In the genomic region with DNA sequence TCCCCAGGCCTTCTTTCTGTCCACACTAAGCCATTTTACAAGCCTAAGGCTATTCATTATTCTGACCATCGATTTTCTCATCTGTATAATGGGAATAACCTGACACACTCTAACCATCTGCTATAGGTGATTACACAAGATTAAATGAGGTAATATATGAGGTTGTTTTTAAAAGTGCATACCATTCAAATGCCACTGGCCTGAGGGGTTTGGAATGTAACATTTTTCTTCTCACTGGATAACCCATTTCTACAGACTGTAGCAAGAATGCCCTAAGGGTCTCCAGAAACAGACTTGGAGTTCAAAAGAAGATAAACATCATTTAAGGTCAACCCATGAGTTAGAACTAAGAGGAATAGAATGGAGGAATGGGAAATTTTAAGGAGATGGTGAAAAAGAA, we compare ENCODE assay signal across 18 cellular contexts.
DNase-seq lines count a peak whose midpoint lies in the region; TF ChIP-seq lines count a peak whose summit lies in the region.
"Had no signal": no experiment of that assay in that cellular context is flagged by ENCODE, and none has a peak within 500 bp of the region (broad histone marks: within the 10 kb centered on the region; RNA-seq: fewer than 3 reads in every experiment).

No MANE protein-coding gene starts in this region.

- DNase-seq in GM23248 (peak; percentile 26), breast epithelium (ENCODE audit: low spot score in 2 of 2) (no peak), islet precursor cell (peak; percentile 70), G401 (ENCODE audit: low spot score) (no peak), osteoblast (ENCODE audit: insufficient read length, low spot score, missing footprints) (no peak), HK-2 (ENCODE audit: unreplicated experiment) (no peak)
- DNase-seq in stimulated activated CD4-positive, alpha-beta T cell treated with anti-CD3 and anti-CD28 coated beads, Interleukin-4, amount 100 ng/mL, for 4 hours = no peak
- DNase-seq: CD8-positive, alpha-beta T cell; GF-D8; IMR-90; Karpas-422; NCI-H1105; NCI-H1694; NCI-H2107; NCI-H345; SIG-M5 had no signal

- H3K4me2 ChIP-seq in GM23248 (ENCODE audit: unreplicated experiment) = no peak overlapping the region
- no peak overlapping the region for H3K4me2 ChIP-seq in osteoblast (ENCODE audit: insufficient read depth, low read length)
- H3K4me2 ChIP-seq: BLaER1 had no signal

- H2AFZ ChIP-seq in GM23248 = no peak overlapping the region
- H2AFZ ChIP-seq in osteoblast (ENCODE audit: low read length) = no peak overlapping the region

- H3K9ac ChIP-seq in GM23248 = no peak overlapping the region
- H3K9ac ChIP-seq: BLaER1 had no signal

- H3K36me3 ChIP-seq in GM23248 (ENCODE audit: low read depth) (no peaks in the 10 kb centered on the region), breast epithelium (no peaks in the 10 kb centered on the region), osteoblast (ENCODE audit: insufficient read depth, low read length) (no peaks in the 10 kb centered on the region)
- H3K36me3 ChIP-seq: BLaER1, HAP-1 had no signal

- peaks cover 10% of the 10 kb centered on the region for H3K4me1 ChIP-seq in GM23248 (ENCODE audit: insufficient read depth)
- H3K4me1 ChIP-seq in breast epithelium = no peaks in the 10 kb centered on the region
- H3K4me1 ChIP-seq in osteoblast (ENCODE audit: insufficient read depth, low read length) = no peaks in the 10 kb centered on the region
- H3K4me1 ChIP-seq: BLaER1, HAP-1 had no signal

- H3K9me2 ChIP-seq in GM23248 (ENCODE audit: insufficient read depth) = no peaks in the 10 kb centered on the region

- peaks cover 8% of the 10 kb centered on the region for H3F3A ChIP-seq in GM23248 (ENCODE audit: insufficient read depth)

- H3K27me3 ChIP-seq in GM23248 (replicated peaks; ENCODE audit: insufficient read depth) = no peaks in the 10 kb centered on the region
- no peaks in the 10 kb centered on the region for H3K27me3 ChIP-seq in breast epithelium
- peaks cover 3% of the 10 kb centered on the region for H3K27me3 ChIP-seq in osteoblast (ENCODE audit: insufficient read depth, low read length)
- H3K27me3 ChIP-seq: BLaER1 had no signal

- H3K79me2 ChIP-seq in GM23248 (ENCODE audit: insufficient read depth) (no peaks in the 10 kb centered on the region), osteoblast (ENCODE audit: insufficient read depth, low read length) (no peaks in the 10 kb centered on the region)

- 75 to 80% methylated on average over 1 of the region's 1 CpG for WGBS in GM23248 (ENCODE audit: low coverage in 1 of 2, low lambda C conversion rate in 2 of 2, missing lambda C conversion rate in 2 of 2), 2 experiments

- H3K9me3 ChIP-seq in GM23248 (ENCODE audit: low read depth) = no peaks in the 10 kb centered on the region
- no peaks in the 10 kb centered on the region for H3K9me3 ChIP-seq in breast epithelium
- no peaks in the 10 kb centered on the region for H3K9me3 ChIP-seq in osteoblast (ENCODE audit: low read depth, low read length)
- H3K9me3 ChIP-seq: BLaER1, HAP-1 had no signal

- H3K27ac ChIP-seq in GM23248 (no peak overlapping the region), breast epithelium (peak overlapping the region; percentile 30 to 46), osteoblast (ENCODE audit: low read depth, low read length) (no peak overlapping the region)
- H3K27ac ChIP-seq: BLaER1 had no signal

- intact Hi-C loops in breast epithelium (cut with DNase I; ENCODE audit: low total_unique reads) = no loop called here

- in situ Hi-C loops in GM23248 (cut with MboI) = no loop called here
- in situ Hi-C loops in G401 (cut with HindIII; ENCODE audit: low sequenced_read_pairs) = no loop called here

- no peak for TF ChIP-seq CTCF in breast epithelium (IDR thresholded peaks at IDR 0.05)
- TF ChIP-seq CTCF in osteoblast (IDR thresholded peaks at IDR 0.05; ENCODE audit: extremely low read depth, low read depth, low read length) = no peak

- TF ChIP-seq POLR2A in breast epithelium (IDR thresholded peaks at IDR 0.05) = no peak

- H3K4me3 ChIP-seq in GM23248 (no peak overlapping the region), breast epithelium (no peak overlapping the region), osteoblast (ENCODE audit: insufficient read depth, low read length) (no peak overlapping the region)
- H3K4me3 ChIP-seq: BLaER1, HAP-1 had no signal

- H4K20me1 ChIP-seq in GM23248 (ENCODE audit: insufficient read depth) (no peaks in the 10 kb centered on the region), osteoblast (ENCODE audit: insufficient read depth, low read length) (no peaks in the 10 kb centered on the region)
- H4K20me1 ChIP-seq: BLaER1 had no signal

Comparison
In these comparisons a context has a peak if more than half of its experiments do, and no peak if none do; other contexts are left out.
1. DNase-seq: peak in GM23248 (single experiment) and islet precursor cell (single experiment); none in breast epithelium (0 of 2), stimulated activated CD4-positive, alpha-beta T cell treated with anti-CD3 and anti-CD28 coated beads, Interleukin-4, amount 100 ng/mL, for 4 hours (0 of 2), G401 (single experiment), osteoblast (single experiment) and HK-2 (single experiment).
2. H3K27ac ChIP-seq: peak in breast epithelium (2 of 2); none in GM23248 (single experiment) and osteoblast (single experiment).